In the genomic region with DNA sequence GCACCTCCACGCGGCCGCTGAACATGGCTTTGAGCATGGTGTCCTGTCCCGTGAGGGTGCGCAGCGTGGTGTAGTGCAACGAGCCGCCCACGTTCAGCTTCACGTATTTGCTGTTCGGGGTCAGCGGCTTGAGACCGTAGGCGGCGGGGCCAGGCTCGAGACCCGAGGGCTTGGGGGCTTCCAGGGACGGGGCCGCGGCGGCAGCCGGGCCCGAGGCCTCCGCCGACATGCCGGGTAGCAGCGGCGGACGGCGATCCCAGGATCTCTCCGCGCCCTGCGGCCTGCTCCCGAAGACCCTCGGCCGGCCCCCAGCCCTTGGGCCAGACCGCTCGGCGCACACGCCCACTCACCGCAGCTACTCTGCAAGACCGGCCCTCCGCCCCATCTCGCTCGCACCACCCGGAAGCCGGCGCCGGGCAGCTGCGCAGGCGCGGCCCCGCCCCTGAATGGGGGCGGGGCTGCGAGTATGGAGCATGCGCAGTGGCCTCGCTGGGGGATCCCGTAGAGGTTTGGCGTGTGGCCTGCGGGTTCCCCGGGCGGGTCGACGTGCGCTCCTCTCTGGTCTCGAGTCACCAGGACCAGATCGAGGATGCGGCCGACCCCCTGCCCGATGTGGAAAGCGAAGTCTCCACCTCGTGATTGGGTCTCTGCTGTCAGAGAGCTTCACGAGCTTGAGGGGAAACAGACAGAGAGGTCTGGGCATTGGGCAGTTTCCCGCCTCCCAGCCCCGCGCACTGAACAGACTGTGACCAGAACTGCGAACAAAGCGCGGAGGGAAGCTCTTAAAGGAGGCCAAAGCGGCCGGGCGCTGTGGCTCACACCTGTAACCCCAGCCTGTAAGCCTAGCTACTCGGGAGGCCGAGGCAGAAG, we compare ENCODE assay signal across 1 cellular context.
A peak's percentile ranks its signal among the peaks of the same experiment; 100 is the strongest.
TF ChIP-seq lines count a peak whose summit lies in the region.

Gene KCTD13, minus strand, starts transcription at position 422 of the 870 bp plus-strand sequence. Its CDS starts 193 bp downstream, at position 229.

TF ChIP-seq in HepG2, 621 proteins besides CTCF, POLR2A, EP300 and RAD21 (continued from another document and continues in another):
- TF ChIP-seq TRIM22 (IDR thresholded peaks at IDR 0.05) (no peak), EED (CRISPR knock-in tag; IDR thresholded peaks at IDR 0.05) (peak; percentile 87), ZIK1 (CRISPR knock-in tag; IDR thresholded peaks at IDR 0.05; ENCODE audit: borderline replicate concordance, low read depth) (peak; percentile 64; the same call in 1 of the 2 replicates), SRSF9 (IDR thresholded peaks at IDR 0.05; ENCODE audit: borderline replicate concordance, insufficient read depth, low read depth, low read length, poor library complexity, severe bottlenecking) (no peak), MTF1 (CRISPR knock-in tag; IDR thresholded peaks at IDR 0.05) (peak; percentile 60; the same call in 1 of the 2 replicates), ZNF724P (CRISPR knock-in tag; IDR thresholded peaks at IDR 0.05; ENCODE audit: borderline replicate concordance) (peak; percentile 76; the same call in 1 of the 2 replicates), ZNF30 (CRISPR knock-in tag; IDR thresholded peaks at IDR 0.05) (peak; percentile 91; the same call in 1 of the 2 replicates), SNRNP70 (IDR thresholded peaks at IDR 0.05; ENCODE audit: low read depth, low read length) (no peak), AGO1 (IDR thresholded peaks at IDR 0.05; ENCODE audit: low read depth, low read length, poor library complexity, severe bottlenecking) (peak; percentile 78), RCOR2 (CRISPR knock-in tag; IDR thresholded peaks at IDR 0.05) (no peak; the same call in 1 of the 2 replicates), HES4 (CRISPR knock-in tag; IDR thresholded peaks at IDR 0.05; ENCODE audit: borderline replicate concordance) (no peak), PRDM15 (CRISPR knock-in tag; IDR thresholded peaks at IDR 0.05) (no peak), ZNF737 (CRISPR knock-in tag; IDR thresholded peaks at IDR 0.05; ENCODE audit: borderline replicate concordance) (peak; percentile 66; the same call in 1 of the 2 replicates), ZNF777 (CRISPR knock-in tag; IDR thresholded peaks at IDR 0.05) (peak; percentile 94), CCDC6 (CRISPR knock-in tag; IDR thresholded peaks at IDR 0.05) (peak; percentile 48; the same call in 1 of the 2 replicates), ZNF276 (CRISPR knock-in tag; IDR thresholded peaks at IDR 0.05; ENCODE audit: low read depth) (peak; percentile 83; the same call in 1 of the 2 replicates), WIZ (CRISPR knock-in tag; IDR thresholded peaks at IDR 0.05) (peak; percentile 83; the same call in 1 of the 2 replicates), ZNF34 (CRISPR knock-in tag; IDR thresholded peaks at IDR 0.05; ENCODE audit: borderline replicate concordance) (no peak), ZFP91 (CRISPR knock-in tag; IDR thresholded peaks at IDR 0.05; ENCODE audit: borderline replicate concordance) (peak; percentile 89), ZNF432 (CRISPR knock-in tag; IDR thresholded peaks at IDR 0.05; ENCODE audit: borderline replicate concordance) (no peak)
- TF ChIP-seq, protein P1, sequence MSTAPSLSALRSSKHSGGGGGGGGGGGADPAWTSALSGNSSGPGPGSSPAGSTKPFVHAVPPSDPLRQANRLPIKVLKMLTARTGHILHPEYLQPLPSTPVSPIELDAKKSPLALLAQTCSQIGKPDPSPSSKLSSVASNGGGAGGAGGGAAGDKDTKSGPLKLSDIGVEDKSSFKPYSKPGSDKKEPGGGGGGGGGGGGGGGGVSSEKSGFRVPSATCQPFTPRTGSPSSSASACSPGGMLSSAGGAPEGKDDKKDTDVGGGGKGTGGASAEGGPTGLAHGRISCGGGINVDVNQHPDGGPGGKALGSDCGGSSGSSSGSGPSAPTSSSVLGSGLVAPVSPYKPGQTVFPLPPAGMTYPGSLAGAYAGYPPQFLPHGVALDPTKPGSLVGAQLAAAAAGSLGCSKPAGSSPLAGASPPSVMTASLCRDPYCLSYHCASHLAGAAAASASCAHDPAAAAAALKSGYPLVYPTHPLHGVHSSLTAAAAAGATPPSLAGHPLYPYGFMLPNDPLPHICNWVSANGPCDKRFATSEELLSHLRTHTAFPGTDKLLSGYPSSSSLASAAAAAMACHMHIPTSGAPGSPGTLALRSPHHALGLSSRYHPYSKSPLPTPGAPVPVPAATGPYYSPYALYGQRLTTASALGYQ (CRISPR knock-in tag; IDR thresholded peaks at IDR 0.05) = peak; percentile 66; the same call in 1 of the 2 replicates
- TF ChIP-seq, protein P2, sequence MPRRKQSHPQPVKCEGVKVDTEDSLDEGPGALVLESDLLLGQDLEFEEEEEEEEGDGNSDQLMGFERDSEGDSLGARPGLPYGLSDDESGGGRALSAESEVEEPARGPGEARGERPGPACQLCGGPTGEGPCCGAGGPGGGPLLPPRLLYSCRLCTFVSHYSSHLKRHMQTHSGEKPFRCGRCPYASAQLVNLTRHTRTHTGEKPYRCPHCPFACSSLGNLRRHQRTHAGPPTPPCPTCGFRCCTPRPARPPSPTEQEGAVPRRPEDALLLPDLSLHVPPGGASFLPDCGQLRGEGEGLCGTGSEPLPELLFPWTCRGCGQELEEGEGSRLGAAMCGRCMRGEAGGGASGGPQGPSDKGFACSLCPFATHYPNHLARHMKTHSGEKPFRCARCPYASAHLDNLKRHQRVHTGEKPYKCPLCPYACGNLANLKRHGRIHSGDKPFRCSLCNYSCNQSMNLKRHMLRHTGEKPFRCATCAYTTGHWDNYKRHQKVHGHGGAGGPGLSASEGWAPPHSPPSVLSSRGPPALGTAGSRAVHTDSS (CRISPR knock-in tag; conservative IDR thresholded peaks at IDR 0.05) = no peak
- TF ChIP-seq, protein P3, sequence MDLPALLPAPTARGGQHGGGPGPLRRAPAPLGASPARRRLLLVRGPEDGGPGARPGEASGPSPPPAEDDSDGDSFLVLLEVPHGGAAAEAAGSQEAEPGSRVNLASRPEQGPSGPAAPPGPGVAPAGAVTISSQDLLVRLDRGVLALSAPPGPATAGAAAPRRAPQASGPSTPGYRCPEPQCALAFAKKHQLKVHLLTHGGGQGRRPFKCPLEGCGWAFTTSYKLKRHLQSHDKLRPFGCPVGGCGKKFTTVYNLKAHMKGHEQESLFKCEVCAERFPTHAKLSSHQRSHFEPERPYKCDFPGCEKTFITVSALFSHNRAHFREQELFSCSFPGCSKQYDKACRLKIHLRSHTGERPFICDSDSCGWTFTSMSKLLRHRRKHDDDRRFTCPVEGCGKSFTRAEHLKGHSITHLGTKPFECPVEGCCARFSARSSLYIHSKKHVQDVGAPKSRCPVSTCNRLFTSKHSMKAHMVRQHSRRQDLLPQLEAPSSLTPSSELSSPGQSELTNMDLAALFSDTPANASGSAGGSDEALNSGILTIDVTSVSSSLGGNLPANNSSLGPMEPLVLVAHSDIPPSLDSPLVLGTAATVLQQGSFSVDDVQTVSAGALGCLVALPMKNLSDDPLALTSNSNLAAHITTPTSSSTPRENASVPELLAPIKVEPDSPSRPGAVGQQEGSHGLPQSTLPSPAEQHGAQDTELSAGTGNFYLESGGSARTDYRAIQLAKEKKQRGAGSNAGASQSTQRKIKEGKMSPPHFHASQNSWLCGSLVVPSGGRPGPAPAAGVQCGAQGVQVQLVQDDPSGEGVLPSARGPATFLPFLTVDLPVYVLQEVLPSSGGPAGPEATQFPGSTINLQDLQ (CRISPR knock-in tag; IDR thresholded peaks at IDR 0.05) = no peak; the same call in 1 of the 2 replicates
- TF ChIP-seq, protein P4, sequence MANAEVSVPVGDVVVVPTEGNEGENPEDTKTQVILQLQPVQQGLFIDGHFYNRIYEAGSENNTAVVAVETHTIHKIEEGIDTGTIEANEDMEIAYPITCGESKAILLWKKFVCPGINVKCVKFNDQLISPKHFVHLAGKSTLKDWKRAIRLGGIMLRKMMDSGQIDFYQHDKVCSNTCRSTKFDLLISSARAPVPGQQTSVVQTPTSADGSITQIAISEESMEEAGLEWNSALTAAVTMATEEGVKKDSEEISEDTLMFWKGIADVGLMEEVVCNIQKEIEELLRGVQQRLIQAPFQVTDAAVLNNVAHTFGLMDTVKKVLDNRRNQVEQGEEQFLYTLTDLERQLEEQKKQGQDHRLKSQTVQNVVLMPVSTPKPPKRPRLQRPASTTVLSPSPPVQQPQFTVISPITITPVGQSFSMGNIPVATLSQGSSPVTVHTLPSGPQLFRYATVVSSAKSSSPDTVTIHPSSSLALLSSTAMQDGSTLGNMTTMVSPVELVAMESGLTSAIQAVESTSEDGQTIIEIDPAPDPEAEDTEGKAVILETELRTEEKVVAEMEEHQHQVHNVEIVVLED (CRISPR knock-in tag; IDR thresholded peaks at IDR 0.05; ENCODE audit: borderline replicate concordance) = peak; percentile 65; the same call in 1 of the 2 replicates
- TF ChIP-seq, protein P5, sequence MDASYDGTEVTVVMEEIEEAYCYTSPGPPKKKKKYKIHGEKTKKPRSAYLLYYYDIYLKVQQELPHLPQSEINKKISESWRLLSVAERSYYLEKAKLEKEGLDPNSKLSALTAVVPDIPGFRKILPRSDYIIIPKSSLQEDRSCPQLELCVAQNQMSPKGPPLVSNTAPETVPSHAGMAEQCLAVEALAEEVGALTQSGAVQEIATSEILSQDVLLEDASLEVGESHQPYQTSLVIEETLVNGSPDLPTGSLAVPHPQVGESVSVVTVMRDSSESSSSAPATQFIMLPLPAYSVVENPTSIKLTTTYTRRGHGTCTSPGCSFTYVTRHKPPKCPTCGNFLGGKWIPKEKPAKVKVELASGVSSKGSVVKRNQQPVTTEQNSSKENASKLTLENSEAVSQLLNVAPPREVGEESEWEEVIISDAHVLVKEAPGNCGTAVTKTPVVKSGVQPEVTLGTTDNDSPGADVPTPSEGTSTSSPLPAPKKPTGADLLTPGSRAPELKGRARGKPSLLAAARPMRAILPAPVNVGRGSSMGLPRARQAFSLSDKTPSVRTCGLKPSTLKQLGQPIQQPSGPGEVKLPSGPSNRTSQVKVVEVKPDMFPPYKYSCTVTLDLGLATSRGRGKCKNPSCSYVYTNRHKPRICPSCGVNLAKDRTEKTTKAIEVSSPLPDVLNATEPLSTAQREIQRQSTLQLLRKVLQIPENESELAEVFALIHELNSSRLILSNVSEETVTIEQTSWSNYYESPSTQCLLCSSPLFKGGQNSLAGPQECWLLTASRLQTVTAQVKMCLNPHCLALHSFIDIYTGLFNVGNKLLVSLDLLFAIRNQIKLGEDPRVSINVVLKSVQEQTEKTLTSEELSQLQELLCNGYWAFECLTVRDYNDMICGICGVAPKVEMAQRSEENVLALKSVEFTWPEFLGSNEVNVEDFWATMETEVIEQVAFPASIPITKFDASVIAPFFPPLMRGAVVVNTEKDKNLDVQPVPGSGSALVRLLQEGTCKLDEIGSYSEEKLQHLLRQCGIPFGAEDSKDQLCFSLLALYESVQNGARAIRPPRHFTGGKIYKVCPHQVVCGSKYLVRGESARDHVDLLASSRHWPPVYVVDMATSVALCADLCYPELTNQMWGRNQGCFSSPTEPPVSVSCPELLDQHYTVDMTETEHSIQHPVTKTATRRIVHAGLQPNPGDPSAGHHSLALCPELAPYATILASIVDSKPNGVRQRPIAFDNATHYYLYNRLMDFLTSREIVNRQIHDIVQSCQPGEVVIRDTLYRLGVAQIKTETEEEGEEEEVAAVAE (CRISPR knock-in tag; IDR thresholded peaks at IDR 0.05; ENCODE audit: borderline replicate concordance) = peak; percentile 73; the same call in 1 of the 2 replicates
